1 cellular context compared by ENCODE assay signal in the genomic region with DNA sequence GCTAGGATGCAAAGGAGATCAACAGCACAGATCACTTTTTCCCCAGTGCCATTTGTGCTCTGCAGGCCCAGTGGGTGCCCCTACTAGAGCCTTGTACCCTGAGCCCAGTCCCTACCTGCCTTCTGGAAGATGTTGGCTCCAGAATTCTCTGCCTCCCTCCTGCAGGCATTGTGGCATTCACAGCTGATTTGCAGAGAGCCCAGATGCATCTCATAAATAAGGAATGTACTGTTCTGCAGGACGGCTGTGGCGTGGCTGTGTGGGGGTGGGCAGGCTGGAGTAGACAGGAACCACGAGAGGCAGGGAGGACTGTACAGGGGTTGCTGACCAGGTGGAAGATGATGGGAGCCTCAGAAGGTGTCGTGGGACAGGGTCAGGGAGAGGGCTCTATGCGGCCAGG.
TF ChIP-seq lines count a peak whose summit lies in the region.

No MANE protein-coding gene starts in this region.

TF ChIP-seq in H1, 55 proteins besides CTCF, POLR2A, EP300 and RAD21:
- TF ChIP-seq SIRT6 (IDR thresholded peaks at IDR 0.05; ENCODE audit: low read length), result no peak
- TF ChIP-seq PHF8 (conservative IDR thresholded peaks at IDR 0.05; ENCODE audit: low read depth, low read length), result no peak
- TF ChIP-seq, protein P1, sequence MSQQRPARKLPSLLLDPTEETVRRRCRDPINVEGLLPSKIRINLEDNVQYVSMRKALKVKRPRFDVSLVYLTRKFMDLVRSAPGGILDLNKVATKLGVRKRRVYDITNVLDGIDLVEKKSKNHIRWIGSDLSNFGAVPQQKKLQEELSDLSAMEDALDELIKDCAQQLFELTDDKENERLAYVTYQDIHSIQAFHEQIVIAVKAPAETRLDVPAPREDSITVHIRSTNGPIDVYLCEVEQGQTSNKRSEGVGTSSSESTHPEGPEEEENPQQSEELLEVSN (IDR thresholded peaks at IDR 0.05), result no peak
- no peak for TF ChIP-seq ATF2 (IDR thresholded peaks at IDR 0.05; ENCODE audit: low read length)
- no peak for TF ChIP-seq CREB1 (IDR thresholded peaks at IDR 0.05)
- no peak for TF ChIP-seq KDM4A (IDR thresholded peaks at IDR 0.05; ENCODE audit: low read depth, low read length, severe bottlenecking)
- no peak for TF ChIP-seq KDM1A (IDR thresholded peaks at IDR 0.05; ENCODE audit: borderline replicate concordance, low read length)
- TF ChIP-seq NANOG (IDR thresholded peaks at IDR 0.05; ENCODE audit: insufficient read depth, low read depth, low read length, poor library complexity, severe bottlenecking), result no peak
- no peak for TF ChIP-seq EZH2 (IDR thresholded peaks at IDR 0.05; ENCODE audit: low read depth, low read length, severe bottlenecking)
- TF ChIP-seq POU5F1 (IDR thresholded peaks at IDR 0.05; ENCODE audit: low read depth, low read length), result no peak
- TF ChIP-seq, protein P2, sequence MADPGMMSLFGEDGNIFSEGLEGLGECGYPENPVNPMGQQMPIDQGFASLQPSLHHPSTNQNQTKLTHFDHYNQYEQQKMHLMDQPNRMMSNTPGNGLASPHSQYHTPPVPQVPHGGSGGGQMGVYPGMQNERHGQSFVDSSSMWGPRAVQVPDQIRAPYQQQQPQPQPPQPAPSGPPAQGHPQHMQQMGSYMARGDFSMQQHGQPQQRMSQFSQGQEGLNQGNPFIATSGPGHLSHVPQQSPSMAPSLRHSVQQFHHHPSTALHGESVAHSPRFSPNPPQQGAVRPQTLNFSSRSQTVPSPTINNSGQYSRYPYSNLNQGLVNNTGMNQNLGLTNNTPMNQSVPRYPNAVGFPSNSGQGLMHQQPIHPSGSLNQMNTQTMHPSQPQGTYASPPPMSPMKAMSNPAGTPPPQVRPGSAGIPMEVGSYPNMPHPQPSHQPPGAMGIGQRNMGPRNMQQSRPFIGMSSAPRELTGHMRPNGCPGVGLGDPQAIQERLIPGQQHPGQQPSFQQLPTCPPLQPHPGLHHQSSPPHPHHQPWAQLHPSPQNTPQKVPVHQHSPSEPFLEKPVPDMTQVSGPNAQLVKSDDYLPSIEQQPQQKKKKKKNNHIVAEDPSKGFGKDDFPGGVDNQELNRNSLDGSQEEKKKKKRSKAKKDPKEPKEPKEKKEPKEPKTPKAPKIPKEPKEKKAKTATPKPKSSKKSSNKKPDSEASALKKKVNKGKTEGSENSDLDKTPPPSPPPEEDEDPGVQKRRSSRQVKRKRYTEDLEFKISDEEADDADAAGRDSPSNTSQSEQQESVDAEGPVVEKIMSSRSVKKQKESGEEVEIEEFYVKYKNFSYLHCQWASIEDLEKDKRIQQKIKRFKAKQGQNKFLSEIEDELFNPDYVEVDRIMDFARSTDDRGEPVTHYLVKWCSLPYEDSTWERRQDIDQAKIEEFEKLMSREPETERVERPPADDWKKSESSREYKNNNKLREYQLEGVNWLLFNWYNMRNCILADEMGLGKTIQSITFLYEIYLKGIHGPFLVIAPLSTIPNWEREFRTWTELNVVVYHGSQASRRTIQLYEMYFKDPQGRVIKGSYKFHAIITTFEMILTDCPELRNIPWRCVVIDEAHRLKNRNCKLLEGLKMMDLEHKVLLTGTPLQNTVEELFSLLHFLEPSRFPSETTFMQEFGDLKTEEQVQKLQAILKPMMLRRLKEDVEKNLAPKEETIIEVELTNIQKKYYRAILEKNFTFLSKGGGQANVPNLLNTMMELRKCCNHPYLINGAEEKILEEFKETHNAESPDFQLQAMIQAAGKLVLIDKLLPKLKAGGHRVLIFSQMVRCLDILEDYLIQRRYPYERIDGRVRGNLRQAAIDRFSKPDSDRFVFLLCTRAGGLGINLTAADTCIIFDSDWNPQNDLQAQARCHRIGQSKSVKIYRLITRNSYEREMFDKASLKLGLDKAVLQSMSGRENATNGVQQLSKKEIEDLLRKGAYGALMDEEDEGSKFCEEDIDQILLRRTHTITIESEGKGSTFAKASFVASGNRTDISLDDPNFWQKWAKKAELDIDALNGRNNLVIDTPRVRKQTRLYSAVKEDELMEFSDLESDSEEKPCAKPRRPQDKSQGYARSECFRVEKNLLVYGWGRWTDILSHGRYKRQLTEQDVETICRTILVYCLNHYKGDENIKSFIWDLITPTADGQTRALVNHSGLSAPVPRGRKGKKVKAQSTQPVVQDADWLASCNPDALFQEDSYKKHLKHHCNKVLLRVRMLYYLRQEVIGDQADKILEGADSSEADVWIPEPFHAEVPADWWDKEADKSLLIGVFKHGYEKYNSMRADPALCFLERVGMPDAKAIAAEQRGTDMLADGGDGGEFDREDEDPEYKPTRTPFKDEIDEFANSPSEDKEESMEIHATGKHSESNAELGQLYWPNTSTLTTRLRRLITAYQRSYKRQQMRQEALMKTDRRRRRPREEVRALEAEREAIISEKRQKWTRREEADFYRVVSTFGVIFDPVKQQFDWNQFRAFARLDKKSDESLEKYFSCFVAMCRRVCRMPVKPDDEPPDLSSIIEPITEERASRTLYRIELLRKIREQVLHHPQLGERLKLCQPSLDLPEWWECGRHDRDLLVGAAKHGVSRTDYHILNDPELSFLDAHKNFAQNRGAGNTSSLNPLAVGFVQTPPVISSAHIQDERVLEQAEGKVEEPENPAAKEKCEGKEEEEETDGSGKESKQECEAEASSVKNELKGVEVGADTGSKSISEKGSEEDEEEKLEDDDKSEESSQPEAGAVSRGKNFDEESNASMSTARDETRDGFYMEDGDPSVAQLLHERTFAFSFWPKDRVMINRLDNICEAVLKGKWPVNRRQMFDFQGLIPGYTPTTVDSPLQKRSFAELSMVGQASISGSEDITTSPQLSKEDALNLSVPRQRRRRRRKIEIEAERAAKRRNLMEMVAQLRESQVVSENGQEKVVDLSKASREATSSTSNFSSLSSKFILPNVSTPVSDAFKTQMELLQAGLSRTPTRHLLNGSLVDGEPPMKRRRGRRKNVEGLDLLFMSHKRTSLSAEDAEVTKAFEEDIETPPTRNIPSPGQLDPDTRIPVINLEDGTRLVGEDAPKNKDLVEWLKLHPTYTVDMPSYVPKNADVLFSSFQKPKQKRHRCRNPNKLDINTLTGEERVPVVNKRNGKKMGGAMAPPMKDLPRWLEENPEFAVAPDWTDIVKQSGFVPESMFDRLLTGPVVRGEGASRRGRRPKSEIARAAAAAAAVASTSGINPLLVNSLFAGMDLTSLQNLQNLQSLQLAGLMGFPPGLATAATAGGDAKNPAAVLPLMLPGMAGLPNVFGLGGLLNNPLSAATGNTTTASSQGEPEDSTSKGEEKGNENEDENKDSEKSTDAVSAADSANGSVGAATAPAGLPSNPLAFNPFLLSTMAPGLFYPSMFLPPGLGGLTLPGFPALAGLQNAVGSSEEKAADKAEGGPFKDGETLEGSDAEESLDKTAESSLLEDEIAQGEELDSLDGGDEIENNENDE (IDR thresholded peaks at IDR 0.05; ENCODE audit: insufficient replicate concordance, low read length), result no peak
- TF ChIP-seq CEBPB (IDR thresholded peaks at IDR 0.05; ENCODE audit: low read depth, low read length), result no peak
- TF ChIP-seq KDM5A (IDR thresholded peaks at IDR 0.05; ENCODE audit: low read length), result no peak
- TF ChIP-seq YY1 (IDR thresholded peaks at IDR 0.05; ENCODE audit: low read depth, low read length), result no peak
TF ChIP-seq in H1: peak in this region for 0.
